ENCODE assay signal across 18 cellular contexts in genomic region chr12:124323771-124324530, GRCh38. TPM values are rescaled to one million over a fixed set of nuclear protein-coding genes. Genes with fewer than 3 reads are reported as not detected.
DNase-seq lines count a peak whose midpoint lies in the region; ATAC-seq, FAIRE-seq and TF ChIP-seq lines count a peak whose summit lies in the region.
"Had no signal": no experiment of that assay in that cellular context is flagged by ENCODE, and none has a peak within 500 bp of the region (broad histone marks: within the 10 kb centered on the region; RNA-seq: fewer than 3 reads in every experiment).

No MANE protein-coding gene starts in this region.

- no TSS peak for BruUV-seq in Calu3 (replicated peaks; lab: Mats Ljungman, UMichigan)

- H3K27me3 Mint-ChIP-seq in endothelial cell (ENCODE audit: unreplicated experiment), result peaks cover 16% of the 10 kb centered on the region
- H3K27me3 Mint-ChIP-seq in nephron progenitor cell (ENCODE audit: low read depth, poor library complexity), result peaks cover 11% of the 10 kb centered on the region
- H3K27me3 Mint-ChIP-seq in Calu3 (ENCODE audit: unreplicated experiment), result peaks cover 12% of the 10 kb centered on the region

- H3K36me3 Mint-ChIP-seq in endothelial cell (ENCODE audit: low read depth, unreplicated experiment) (peaks cover 18% of the 10 kb centered on the region), nephron progenitor cell (ENCODE audit: low read depth) (peaks cover 22% of the 10 kb centered on the region), Calu3 (ENCODE audit: insufficient read depth, unreplicated experiment) (peaks cover 46% of the 10 kb centered on the region)

- H3K27ac Mint-ChIP-seq in endothelial cell (ENCODE audit: unreplicated experiment) (peak overlapping the region; percentile 18), nephron progenitor cell (peak overlapping the region; percentile 32), Calu3 (ENCODE audit: unreplicated experiment) (no peak overlapping the region)
- H3K27ac Mint-ChIP-seq: activated T-helper 2 cell treated with anti-CD3 and anti-CD28 coated beads, Interferon-gamma antibody, Interleukin-2, Interleukin-4, amounts not matched to agents 10 μg/mL and 5 μg/mL and 100 μg/mL, durations not matched to agents 14 hours and 24 hours and 36 hours; T-helper 2 cell treated with Interferon-gamma antibody and Interleukin-4, amounts not matched to agents 5 μg/mL and 100 μg/mL, for 36 hours had no signal

- no peak for ATAC-seq in GM18520 (IDR thresholded peaks at IDR 0.05; ENCODE audit: unreplicated experiment)
- ATAC-seq: gastroesophageal sphincter had no signal

- no peak for TF ChIP-seq CTCF in endothelial cell (IDR thresholded peaks at IDR 0.05; ENCODE audit: unreplicated experiment)
- no peak for TF ChIP-seq CTCF in nephron progenitor cell (IDR thresholded peaks at IDR 0.05)
- no peak for TF ChIP-seq CTCF in Calu3 (IDR thresholded peaks at IDR 0.05; ENCODE audit: unreplicated experiment)

- CTCF ChIA-PET in Calu3 (lab: Charles Lee), result no interaction called here

- DNase-seq in GM12891 (ENCODE audit: insufficient read length, low spot score) (no peak), T1000 (lab: John Stamatoyannopoulos, UW) (peak; percentile 28), endothelial cell (ENCODE audit: low spot score) (no peak), nephron progenitor cell (no peak), NCI-H2029 (lab: John Stamatoyannopoulos, UW) (no peak), Calu3 (no peak)
- DNase-seq: AML-193, left ventricle myocardium inferior, NCI-H1436, ovary had no signal

- H3K9me3 Mint-ChIP-seq in endothelial cell (ENCODE audit: unreplicated experiment) (peaks cover 10% of the 10 kb centered on the region), nephron progenitor cell (peaks cover 26% of the 10 kb centered on the region), Calu3 (ENCODE audit: low read depth, unreplicated experiment) (peaks cover 2% of the 10 kb centered on the region)

- peak; percentile 96 for FAIRE-seq in GM12891 (lab: Jason Lieb, UNC)
- FAIRE-seq: colon, G401.6 had no signal

- TF ChIP-seq POLR2A in GM12891 (IDR thresholded peaks at IDR 0.05; ENCODE audit: low read depth, low read length), result no peak

- intact Hi-C loops in Calu3 (cut with micrococcal nuclease; ENCODE audit: unreplicated experiment), result no loop called here

- no peaks in the 10 kb centered on the region for H3K4me1 Mint-ChIP-seq in endothelial cell (ENCODE audit: unreplicated experiment)
- peaks cover 26% of the 10 kb centered on the region for H3K4me1 Mint-ChIP-seq in nephron progenitor cell
- no peaks in the 10 kb centered on the region for H3K4me1 Mint-ChIP-seq in Calu3 (ENCODE audit: low read depth, unreplicated experiment)

- peak overlapping the region; percentile 66 for H3K4me3 Mint-ChIP-seq in endothelial cell (ENCODE audit: unreplicated experiment)
- no peak overlapping the region for H3K4me3 Mint-ChIP-seq in nephron progenitor cell
- H3K4me3 Mint-ChIP-seq in Calu3 (ENCODE audit: low read depth, unreplicated experiment), result no peak overlapping the region
- H3K4me3 Mint-ChIP-seq: T-helper 2 cell treated with Interferon-gamma antibody and Interleukin-4, amounts not matched to agents 5 μg/mL and 100 μg/mL, for 36 hours had no signal

TF ChIP-seq in GM12891, 5 proteins besides CTCF, POLR2A, EP300 and RAD21:
- TF ChIP-seq TAF1 (IDR thresholded peaks at IDR 0.05; ENCODE audit: low read depth, low read length), result no peak
- TF ChIP-seq POLR2AphosphoS5 (IDR thresholded peaks at IDR 0.05; ENCODE audit: low read depth, low read length), result no peak
- peak; percentile 63; the same call in 1 of the 2 replicates for TF ChIP-seq POU2F2 (IDR thresholded peaks at IDR 0.05; ENCODE audit: low read depth, low read length)
- no peak for TF ChIP-seq SPI1 (IDR thresholded peaks at IDR 0.05; ENCODE audit: low read depth, low read length)

RNA-seq across cellular contexts. Expression of gene RFLNA, which starts 29.1 kb away (rescaled TPM):
- not detected for polyA plus RNA-seq in GM12891 (2012; ENCODE audit: low read depth, missing spikeins)
- total RNA-seq in endothelial cell (ENCODE audit: unreplicated experiment) (13.3 TPM), Calu3 (2022) (not detected in 2 replicates)
- total RNA-seq: activated T-helper 2 cell treated with anti-CD3 and anti-CD28 coated beads, Interferon-gamma antibody, Interleukin-2, Interleukin-4, amounts not matched to agents 10 μg/mL and 5 μg/mL and 100 μg/mL, durations not matched to agents 14 hours and 24 hours and 36 hours; ascending aorta; SJSA1 had no signal
